In the genomic region with DNA sequence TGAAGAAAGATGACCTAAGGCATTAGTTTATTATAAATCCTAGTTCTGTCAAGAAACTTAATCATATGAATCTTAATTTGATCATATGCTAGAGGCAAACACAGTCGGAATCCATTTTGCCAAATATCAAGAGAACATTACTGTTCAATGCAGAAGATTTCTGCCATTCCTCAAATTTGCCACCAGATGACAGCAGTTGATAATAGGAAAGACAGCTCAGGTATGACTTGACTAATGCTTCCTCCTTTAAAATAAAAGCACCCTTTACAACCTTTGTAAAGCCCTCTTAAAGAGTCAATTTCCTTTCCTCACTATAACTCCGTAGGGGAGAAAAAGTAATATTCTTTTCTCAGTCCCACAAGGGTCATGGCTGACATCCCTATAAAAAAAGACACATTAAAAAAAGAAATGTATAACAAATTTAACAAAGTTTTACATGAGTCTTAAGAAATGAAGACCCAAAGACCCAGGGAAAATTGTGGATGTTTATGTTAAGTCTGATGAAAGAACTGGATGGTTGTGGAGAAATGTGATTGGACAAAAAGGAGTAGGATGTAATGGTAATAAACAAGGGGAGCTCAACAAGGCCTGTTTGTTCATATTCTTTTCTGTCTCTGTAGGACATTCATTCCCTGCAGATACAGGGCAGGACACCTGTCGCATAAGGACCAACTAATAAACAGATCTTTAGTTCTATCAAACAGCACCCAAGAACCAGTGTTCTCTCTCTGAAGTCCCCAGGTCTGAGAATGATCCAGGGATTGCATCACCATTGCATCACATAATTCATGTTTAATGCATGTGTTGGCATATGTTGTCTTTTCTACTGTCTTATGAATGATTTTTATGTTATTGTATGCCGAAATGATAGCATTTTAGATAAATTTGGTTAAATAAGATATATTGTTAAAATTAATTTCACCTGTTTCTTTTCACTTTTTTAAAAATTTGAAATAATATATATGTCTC, we compare ENCODE assay signal across 1 cellular context.
TF ChIP-seq lines count a peak whose summit lies in the region.

No MANE protein-coding gene starts in this region.

TF ChIP-seq in H1, 55 proteins besides CTCF, POLR2A, EP300 and RAD21:
- TF ChIP-seq CHD7 (IDR thresholded peaks at IDR 0.05; ENCODE audit: insufficient replicate concordance, low read length) = no peak
- TF ChIP-seq MAFK (IDR thresholded peaks at IDR 0.05; ENCODE audit: low read depth, low read length) = 0 out of 2 replicates have a peak, but pooled peaks have one; percentile 26
- no peak for TF ChIP-seq SP1 (IDR thresholded peaks at IDR 0.05; ENCODE audit: low read depth, low read length)
- TF ChIP-seq CTBP2 (IDR thresholded peaks at IDR 0.05; ENCODE audit: borderline replicate concordance, insufficient read depth, insufficient read length, low read length) = no peak
- TF ChIP-seq NRF1 (IDR thresholded peaks at IDR 0.05; ENCODE audit: low read depth, low read length) = no peak
- TF ChIP-seq ATF2 (IDR thresholded peaks at IDR 0.05; ENCODE audit: low read length) = no peak
- no peak for TF ChIP-seq RNF2 (IDR thresholded peaks at IDR 0.05; ENCODE audit: borderline replicate concordance, low read depth, low read length, missing control alignments, poor library complexity, severe bottlenecking)
